ENCODE assay signal across 16 cellular contexts in the genomic region with DNA sequence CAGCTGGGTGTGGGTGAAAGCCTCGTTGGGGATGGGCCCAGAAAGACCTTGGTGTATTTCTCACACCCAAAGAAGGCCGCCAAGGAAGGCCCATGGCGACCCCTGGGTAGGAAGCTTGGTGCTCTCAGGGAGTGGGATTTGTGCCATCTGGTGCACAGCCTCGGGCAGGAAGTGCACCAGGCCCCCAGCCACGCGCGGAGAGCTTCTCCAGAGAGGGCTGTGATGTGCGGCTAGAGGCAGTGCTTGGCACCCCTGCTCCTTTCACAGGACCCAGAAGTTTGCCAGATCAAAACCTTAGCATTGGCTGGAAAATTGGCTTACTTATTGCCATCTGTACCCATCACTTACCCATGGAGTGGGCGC.
DNase-seq lines count a peak whose midpoint lies in the region; ATAC-seq, FAIRE-seq and TF ChIP-seq lines count a peak whose summit lies in the region.
"Had no signal": no experiment of that assay in that cellular context is flagged by ENCODE, and none has a peak within 500 bp of the region (broad histone marks: within the 10 kb centered on the region; RNA-seq: fewer than 3 reads in every experiment).

No MANE protein-coding gene starts in this region.

- no peak for DNase-seq in activated T-cell treated with anti-CD3 and anti-CD28 coated beads, Interleukin-2, amount 50 U/mL, for 24 hours
- DNase-seq in activated T-cell treated with anti-CD3 and anti-CD28 coated beads, Interleukin-2, amount 50 U/mL, for 1 hour: no peak
- DNase-seq in GM12891 (ENCODE audit: insufficient read length, low spot score) (no peak), NCI-H1048 (lab: John Stamatoyannopoulos, UW) (no peak)
- no peak for DNase-seq in activated CD4-positive, alpha-beta memory T cell treated with anti-CD3 and anti-CD28 coated beads for 36 hours
- peak; percentile 41 for DNase-seq in stimulated activated CD8-positive, alpha-beta memory T cell treated with anti-CD3 and anti-CD28 coated beads, Interleukin-4, amount 100 ng/mL, for 48 hours
- no peak for DNase-seq in stimulated activated CD4-positive, alpha-beta T cell treated with anti-CD3 and anti-CD28 coated beads, Interleukin-2, amount 100 ng/mL, for 48 hours
- DNase-seq: GDM1, glutamatergic neuron, GOT3, MM.1S, NCI-H2029 treated with DMSO at 0.1 percent for 48 hours, NCI-H526 treated with DMSO at 0.1 percent for 48 hours, uterus had no signal

- H3K4me3 Mint-ChIP-seq in activated T-cell treated with anti-CD3 and anti-CD28 coated beads, Interleukin-2, amount 50 U/mL, for 24 hours: no peak overlapping the region
- H3K4me3 Mint-ChIP-seq in activated CD4-positive, alpha-beta memory T cell treated with anti-CD3 and anti-CD28 coated beads for 36 hours: peak overlapping the region; percentile 20
- H3K4me3 Mint-ChIP-seq: stimulated activated effector memory CD8-positive, alpha-beta T cell treated with anti-CD3 and anti-CD28 coated beads, Interleukin-12 subunit alpha, Interleukin-12 subunit beta, amount 100 ng/mL, for 72 hours had no signal

- intact Hi-C loops in activated CD4-positive, alpha-beta memory T cell treated with anti-CD3 and anti-CD28 coated beads for 36 hours (cut with micrococcal nuclease): no loop called here

- peaks cover 57% of the 10 kb centered on the region for H3K36me3 Mint-ChIP-seq in activated T-cell treated with anti-CD3 and anti-CD28 coated beads, Interleukin-2, amount 50 U/mL, for 24 hours (ENCODE audit: low read depth)
- peaks cover 8% of the 10 kb centered on the region for H3K36me3 Mint-ChIP-seq in activated CD4-positive, alpha-beta memory T cell treated with anti-CD3 and anti-CD28 coated beads for 36 hours

- ATAC-seq in HG03045 (IDR thresholded peaks at IDR 0.05; ENCODE audit: unreplicated experiment): no peak

- H3K27me3 Mint-ChIP-seq in activated T-cell treated with anti-CD3 and anti-CD28 coated beads, Interleukin-2, amount 50 U/mL, for 24 hours: no peaks in the 10 kb centered on the region
- H3K27me3 Mint-ChIP-seq in activated CD4-positive, alpha-beta memory T cell treated with anti-CD3 and anti-CD28 coated beads for 36 hours: no peaks in the 10 kb centered on the region

- peaks cover 85% of the 10 kb centered on the region for H3K4me1 Mint-ChIP-seq in activated T-cell treated with anti-CD3 and anti-CD28 coated beads, Interleukin-2, amount 50 U/mL, for 24 hours (ENCODE audit: low read depth)
- peaks cover 75% of the 10 kb centered on the region for H3K4me1 Mint-ChIP-seq in activated CD4-positive, alpha-beta memory T cell treated with anti-CD3 and anti-CD28 coated beads for 36 hours (ENCODE audit: low read depth)

- POLR2A ChIA-PET in activated CD4-positive, alpha-beta memory T cell treated with anti-CD3 and anti-CD28 coated beads for 36 hours (lab: Charles Lee): interaction anchor here (0.7 to 2.0 kb wide), 5 partner anchors 9 to 167 kb away, joined by 3 to 7 read pairs (median 4); partner anchors contain the start of gene SOCS1

- no peak for TF ChIP-seq POLR2A in GM12891 (IDR thresholded peaks at IDR 0.05; ENCODE audit: low read depth, low read length)

- no peaks in the 10 kb centered on the region for H3K9me3 Mint-ChIP-seq in activated T-cell treated with anti-CD3 and anti-CD28 coated beads, Interleukin-2, amount 50 U/mL, for 24 hours
- H3K9me3 Mint-ChIP-seq in activated CD4-positive, alpha-beta memory T cell treated with anti-CD3 and anti-CD28 coated beads for 36 hours: no peaks in the 10 kb centered on the region
- H3K9me3 Mint-ChIP-seq: stimulated activated effector memory CD8-positive, alpha-beta T cell treated with anti-CD3 and anti-CD28 coated beads, Interleukin-12 subunit alpha, Interleukin-12 subunit beta, amount 100 ng/mL, for 72 hours had no signal

- H3K27ac Mint-ChIP-seq in activated T-cell treated with anti-CD3 and anti-CD28 coated beads, Interleukin-2, amount 50 U/mL, for 24 hours: peak overlapping the region; percentile 91
- peak overlapping the region; percentile 85 for H3K27ac Mint-ChIP-seq in activated CD4-positive, alpha-beta memory T cell treated with anti-CD3 and anti-CD28 coated beads for 36 hours
- H3K27ac Mint-ChIP-seq: stimulated activated effector memory CD8-positive, alpha-beta T cell treated with anti-CD3 and anti-CD28 coated beads, Interleukin-12 subunit alpha, Interleukin-12 subunit beta, amount 100 ng/mL, for 72 hours had no signal

- CTCF ChIA-PET in activated CD4-positive, alpha-beta memory T cell treated with anti-CD3 and anti-CD28 coated beads for 36 hours (lab: Charles Lee): interaction anchor here (1.2 to 4.5 kb wide), 6 partner anchors 12 to 124 kb away, joined by 3 to 16 read pairs (median 5); no protein-coding TSS in a partner anchor

- FAIRE-seq in GM12891 (lab: Jason Lieb, UNC): no peak

TF ChIP-seq in GM12891, 5 proteins besides CTCF, POLR2A, EP300 and RAD21:
- TF ChIP-seq TAF1 (IDR thresholded peaks at IDR 0.05; ENCODE audit: low read depth, low read length) (no peak), POU2F2 (IDR thresholded peaks at IDR 0.05; ENCODE audit: low read depth, low read length) (0 out of 2 replicates have a peak, but pooled peaks have one; percentile 19)
